In the genomic region with DNA sequence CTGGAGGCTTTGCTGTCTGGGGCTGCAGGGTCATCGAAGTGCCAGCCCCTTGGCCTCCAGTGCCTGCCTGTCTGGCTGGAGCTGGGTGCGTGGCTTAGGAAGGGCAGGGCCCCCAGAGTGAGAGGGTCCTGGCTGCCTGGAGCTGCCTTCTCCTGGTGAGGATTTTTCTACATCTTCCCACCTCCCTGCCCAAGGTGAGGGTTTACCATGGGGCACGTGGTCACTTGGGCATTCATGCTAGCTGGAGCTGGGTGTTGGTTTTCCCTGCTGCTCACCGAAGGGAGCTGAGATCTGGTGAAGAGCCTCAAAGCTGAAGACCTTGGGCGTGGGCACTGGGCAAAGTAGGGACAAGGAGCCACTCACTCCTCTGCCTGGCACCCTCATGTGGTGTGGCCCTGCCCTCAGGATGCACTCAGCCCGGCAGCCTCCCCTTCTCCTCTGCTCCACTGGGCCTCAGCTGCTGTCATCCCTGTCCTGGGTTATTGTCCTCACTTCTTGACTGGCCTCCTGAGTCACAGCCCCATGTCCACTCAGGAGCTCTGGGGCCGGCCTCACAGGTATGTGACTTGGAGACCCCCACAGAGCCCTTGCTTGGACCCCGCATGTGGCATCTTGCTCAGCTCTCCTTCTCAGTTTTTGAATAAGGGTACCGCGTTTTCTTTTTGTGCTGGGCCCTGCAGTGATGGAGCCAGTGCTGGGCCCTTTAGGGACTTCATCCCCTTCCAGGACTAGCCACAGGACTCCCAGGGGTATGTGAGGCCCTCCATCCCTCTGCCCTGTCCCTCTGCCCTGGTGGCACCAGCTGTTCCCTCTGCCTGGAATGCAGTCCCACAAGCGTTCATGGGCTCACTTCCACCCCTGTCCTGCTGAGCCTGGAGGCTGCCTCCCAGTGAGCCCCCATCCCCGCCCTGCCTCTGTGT, we compare ENCODE assay signal across 9 cellular contexts. TPM values are rescaled to one million over a fixed set of nuclear protein-coding genes. Genes with fewer than 3 reads are reported as not detected.
DNase-seq lines count a peak whose midpoint lies in the region; ATAC-seq and TF ChIP-seq lines count a peak whose summit lies in the region.
"Had no signal": no experiment of that assay in that cellular context is flagged by ENCODE, and none has a peak within 500 bp of the region (broad histone marks: within the 10 kb centered on the region; RNA-seq: fewer than 3 reads in every experiment).

No MANE protein-coding gene starts in this region.

- TF ChIP-seq CTCF in body of pancreas (IDR thresholded peaks at IDR 0.05) (no peak), liver (IDR thresholded peaks at IDR 0.05; ENCODE audit: low read depth, low read length, missing input control) (no peak), stomach (IDR thresholded peaks at IDR 0.05) (no peak)

- no peak overlapping the region for H3K27ac Mint-ChIP-seq in T-helper 2 cell treated with Interferon-gamma antibody and Interleukin-4, amounts not matched to agents 5 μg/mL and 100 μg/mL, for 36 hours

- 67 to 86% methylated on average over 6 to 12 of the region's 12 CpGs for WGBS in body of pancreas, 2 donors
- WGBS in liver, result 90% methylated on average over 12 of the region's 12 CpGs
- WGBS in stomach, 5 donors, result 62 to 74% (median 72%) methylated on average over 10 to 12 of the region's 12 CpGs

- ATAC-seq in body of pancreas, result no peak
- ATAC-seq in left lobe of liver, result no peak

- no peak for DNase-seq in T-helper 2 cell treated with Interferon-gamma antibody and Interleukin-4, amounts not matched to agents 5 μg/mL and 100 μg/mL, for 36 hours (ENCODE audit: low spot score)
- no peak for DNase-seq in T-helper 2 cell
- peak in 2 of 4 donors; percentile 4 to 11 for DNase-seq in body of pancreas
- DNase-seq in stomach, result no peak
- DNase-seq in cerebellum (ENCODE audit: low spot score), result no peak
- no peak for DNase-seq in left lobe of liver (ENCODE audit: low spot score)
- DNase-seq in HPDE6-E6E7 (ENCODE audit: extremely low spot score), result no peak

- H3K27me3 ChIP-seq in body of pancreas (no peaks in the 10 kb centered on the region), liver (ENCODE audit: control insufficient read depth in 4 of 4, insufficient read depth in 4 of 4, low read length in 3 of 4) (no peaks in the 10 kb centered on the region), stomach (peaks cover 0 to 34% (median 14%) of the 10 kb centered on the region in 3 donors)

- H3K27me3 Mint-ChIP-seq in T-helper 2 cell treated with Interferon-gamma antibody and Interleukin-4, amounts not matched to agents 5 μg/mL and 100 μg/mL, for 36 hours (ENCODE audit: low read depth), result peaks cover 26% of the 10 kb centered on the region

- H3K9me3 ChIP-seq in body of pancreas, result no peaks in the 10 kb centered on the region
- H3K9me3 ChIP-seq in liver (ENCODE audit: control insufficient read depth in 4 of 4, low read length in 3 of 4), result no peaks in the 10 kb centered on the region
- no peaks in the 10 kb centered on the region for H3K9me3 ChIP-seq in stomach
- H3K9me3 ChIP-seq: BE2C had no signal

- H3K4me1 Mint-ChIP-seq in T-helper 2 cell treated with Interferon-gamma antibody and Interleukin-4, amounts not matched to agents 5 μg/mL and 100 μg/mL, for 36 hours (ENCODE audit: low read depth), result no peaks in the 10 kb centered on the region

- no peak for TF ChIP-seq RAD21 in liver (IDR thresholded peaks at IDR 0.05)

- peak overlapping the region; percentile 62 for H3K4me3 Mint-ChIP-seq in T-helper 2 cell treated with Interferon-gamma antibody and Interleukin-4, amounts not matched to agents 5 μg/mL and 100 μg/mL, for 36 hours

- no peak for TF ChIP-seq POLR2A in body of pancreas (IDR thresholded peaks at IDR 0.05)
- TF ChIP-seq POLR2A in stomach (IDR thresholded peaks at IDR 0.05), result no peak

- H3K36me3 ChIP-seq in body of pancreas (replicated peaks in 1 of 2; ENCODE audit: insufficient read depth in 1 of 2, low read depth in 2 of 2), result no peaks in the 10 kb centered on the region
- H3K36me3 ChIP-seq in liver (ENCODE audit: control insufficient read depth in 4 of 4, insufficient read depth in 3 of 4, low read depth in 1 of 4, low read length in 3 of 4), result no peaks in the 10 kb centered on the region
- peaks cover 0 to 23% (median 17%) of the 10 kb centered on the region in 4 donors for H3K36me3 ChIP-seq in stomach
- H3K36me3 ChIP-seq: BE2C had no signal

- H3K36me3 Mint-ChIP-seq in T-helper 2 cell treated with Interferon-gamma antibody and Interleukin-4, amounts not matched to agents 5 μg/mL and 100 μg/mL, for 36 hours (ENCODE audit: low read depth), result no peaks in the 10 kb centered on the region

- TF ChIP-seq EP300 in stomach (IDR thresholded peaks at IDR 0.05), result no peak

- H3K9ac ChIP-seq in liver (ENCODE audit: low read depth in 1 of 2, low read length in 2 of 2), result peak overlapping the region in 1 of 2 donors; percentile 36

- H3K4me3 ChIP-seq in body of pancreas, result peak overlapping the region in 1 of 2 donors; percentile 55
- peak overlapping the region in 2 of 3 donors; percentile 67 to 83 for H3K4me3 ChIP-seq in liver (ENCODE audit: low read depth in 1 of 3, low read length in 3 of 3)
- peak overlapping the region; percentile 70 to 90 (median 79) for H3K4me3 ChIP-seq in stomach

- H3K4me1 ChIP-seq in body of pancreas, result peaks cover 44% of the 10 kb centered on the region
- H3K4me1 ChIP-seq in liver (ENCODE audit: control insufficient read depth in 4 of 4, insufficient read depth in 4 of 4, low read length in 3 of 4), result peaks cover 4 to 34% (median 18%) of the 10 kb centered on the region in 4 donors
- peaks cover 23 to 60% (median 39%) of the 10 kb centered on the region in 4 donors for H3K4me1 ChIP-seq in stomach

- intact Hi-C loops in body of pancreas (cut with DNase I) (no loop called here), stomach (cut with DNase I; ENCODE audit: low total_unique reads) (no loop called here)

- H3K9me3 Mint-ChIP-seq in T-helper 2 cell treated with Interferon-gamma antibody and Interleukin-4, amounts not matched to agents 5 μg/mL and 100 μg/mL, for 36 hours, result no peaks in the 10 kb centered on the region

- H3K27ac ChIP-seq in body of pancreas (peak overlapping the region in 3 of 4 donors; percentile 69 to 86 (median 77)), liver (ENCODE audit: low read depth in 1 of 2, low read length in 2 of 2) (peak overlapping the region in 1 of 2 donors; percentile 9), stomach (peak overlapping the region; percentile 82 to 98 (median 91))

TF ChIP-seq in liver, 16 proteins besides CTCF, POLR2A, EP300 and RAD21:
- TF ChIP-seq HNF4G (IDR thresholded peaks at IDR 0.05), result no peak
- TF ChIP-seq, protein P1, sequence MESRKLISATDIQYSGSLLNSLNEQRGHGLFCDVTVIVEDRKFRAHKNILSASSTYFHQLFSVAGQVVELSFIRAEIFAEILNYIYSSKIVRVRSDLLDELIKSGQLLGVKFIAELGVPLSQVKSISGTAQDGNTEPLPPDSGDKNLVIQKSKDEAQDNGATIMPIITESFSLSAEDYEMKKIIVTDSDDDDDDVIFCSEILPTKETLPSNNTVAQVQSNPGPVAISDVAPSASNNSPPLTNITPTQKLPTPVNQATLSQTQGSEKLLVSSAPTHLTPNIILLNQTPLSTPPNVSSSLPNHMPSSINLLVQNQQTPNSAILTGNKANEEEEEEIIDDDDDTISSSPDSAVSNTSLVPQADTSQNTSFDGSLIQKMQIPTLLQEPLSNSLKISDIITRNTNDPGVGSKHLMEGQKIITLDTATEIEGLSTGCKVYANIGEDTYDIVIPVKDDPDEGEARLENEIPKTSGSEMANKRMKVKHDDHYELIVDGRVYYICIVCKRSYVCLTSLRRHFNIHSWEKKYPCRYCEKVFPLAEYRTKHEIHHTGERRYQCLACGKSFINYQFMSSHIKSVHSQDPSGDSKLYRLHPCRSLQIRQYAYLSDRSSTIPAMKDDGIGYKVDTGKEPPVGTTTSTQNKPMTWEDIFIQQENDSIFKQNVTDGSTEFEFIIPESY (IDR thresholded peaks at IDR 0.05), result no peak
- no peak for TF ChIP-seq RXRA (IDR thresholded peaks at IDR 0.05)
- TF ChIP-seq NR2F2 (IDR thresholded peaks at IDR 0.05), result no peak

RNA-seq across cellular contexts. Expression of gene CEP170B, which starts 1.6 kb away (rescaled TPM):
- total RNA-seq in body of pancreas (10 to 100 TPM; 23.6 to 41.9 TPM), liver (10 to 100 TPM in 1 of 2 donors, 1 to 10 TPM in 1; 3.4 to 10.9 TPM), stomach (100 to 1,000 TPM in 1 of 5 donors, 10 to 100 TPM in 4; 12.7 to 483 (median 46.1) TPM), cerebellum (13.3 TPM), left lobe of liver (22.9 TPM)
- polyA plus RNA-seq in liver (10 to 100 TPM in 1 of 2 donors, 1 to 10 TPM in 1; 1.5 to 10.1 TPM), stomach (10 to 100 TPM in 2 of 3 donors, 1 to 10 TPM in 1; 9.6 to 15.4 (median 13.2) TPM)

RNA-seq across cellular contexts. Expression of gene PLD4, which starts 58.0 kb away (rescaled TPM):
- total RNA-seq in body of pancreas, result not detected
- total RNA-seq in liver, result 10 to 100 TPM in 1 of 2 donors, under 1 TPM in 1; under 0.01 to 14.5 TPM
- polyA plus RNA-seq in liver, result under 1 TPM; 0.31 to 0.39 TPM
- 1 to 10 TPM in 1 of 5 donors, under 1 TPM in 1, not detected in 3; 0.14 to 2.6 TPM for total RNA-seq in stomach
- 1 to 10 TPM in 1 of 3 donors, under 1 TPM in 1, not detected in 1; 0.70 to 1.7 TPM for polyA plus RNA-seq in stomach
- total RNA-seq in cerebellum, result 3.9 TPM
- total RNA-seq in left lobe of liver, result not detected
